Comparison of ENCODE assay signal across 24 cellular contexts in genomic region chr22:36796629-36797175, GRCh38. TPM values are rescaled to one million over a fixed set of nuclear protein-coding genes. Genes with fewer than 3 reads are reported as not detected.
"Had no signal": no experiment of that assay in that cellular context is flagged by ENCODE, and none has a peak within 500 bp of the region (broad histone marks: within the 10 kb centered on the region; RNA-seq: fewer than 3 reads in every experiment).

No MANE protein-coding gene starts in this region.

- H3K36me3 Mint-ChIP-seq: activated naive CD4-positive, alpha-beta T cell treated with anti-CD3 and anti-CD28 coated beads, Interleukin-2, amount 50 U/mL, for 24 hours; mesothelial cell of epicardium had no signal

- H3K4me3 ChIP-seq: lung, psoas muscle, right lobe of liver, smooth muscle cell, suprapubic skin, transverse colon, uterus had no signal

- H3K27me3 ChIP-seq: right lobe of liver, uterus had no signal

- DNase-seq: activated CD4-positive, alpha-beta memory T cell treated with anti-CD3 and anti-CD28 coated beads, Interleukin-2, amount 10 ng/mL, durations not matched to agents 7 days and 5 days; activated CD4-positive, alpha-beta T cell treated with anti-CD3 and anti-CD28 coated beads for 36 hours; activated effector memory CD4-positive, alpha-beta T cell treated with Interleukin-2 at 50 U/mL for 16 hours; activated T-cell treated with anti-CD3 and anti-CD28 coated beads, Interleukin-2, amount 50 U/mL, for 4 hours; effector CD8-positive, alpha-beta T cell; foreskin fibroblast; kidney; psoas muscle; right lobe of liver; stimulated activated CD4-positive, alpha-beta T cell treated with anti-CD3 and anti-CD28 coated beads, Interleukin-4, amount 100 ng/mL, for 1 hour; stimulated activated naive CD8-positive, alpha-beta T cell treated with anti-CD3 and anti-CD28 coated beads, Interleukin-15, amount 100 ng/mL, for 72 hours; transverse colon; uterus had no signal

- H3K27ac Mint-ChIP-seq: activated CD4-positive, alpha-beta memory T cell treated with anti-CD3 and anti-CD28 coated beads, Interleukin-2, amount 10 ng/mL, durations not matched to agents 7 days and 5 days; activated CD4-positive, alpha-beta T cell treated with anti-CD3 and anti-CD28 coated beads for 36 hours; activated naive CD4-positive, alpha-beta T cell treated with anti-CD3 and anti-CD28 coated beads, Interleukin-2, amount 50 U/mL, for 24 hours; mesothelial cell of epicardium; T-helper 2 cell treated with Interferon-gamma antibody and Interleukin-4, amounts not matched to agents 5 μg/mL and 100 μg/mL, for 36 hours had no signal

- H3K4me1 ChIP-seq: psoas muscle, right lobe of liver, transverse colon, uterus had no signal

- H3K4me1 Mint-ChIP-seq: activated CD4-positive, alpha-beta memory T cell treated with anti-CD3 and anti-CD28 coated beads, Interleukin-2, amount 10 ng/mL, durations not matched to agents 7 days and 5 days; activated CD4-positive, alpha-beta T cell treated with anti-CD3 and anti-CD28 coated beads for 36 hours; activated naive CD4-positive, alpha-beta T cell treated with anti-CD3 and anti-CD28 coated beads, Interleukin-2, amount 50 U/mL, for 24 hours; mesothelial cell of epicardium; stimulated activated naive CD8-positive, alpha-beta T cell treated with anti-CD3 and anti-CD28 coated beads, Interleukin-15, amount 100 ng/mL, for 72 hours had no signal

- H3K4me2 ChIP-seq: smooth muscle cell had no signal

- H3K27ac ChIP-seq: psoas muscle, right lobe of liver, suprapubic skin, transverse colon, uterus had no signal

- H3K9me3 ChIP-seq: psoas muscle, right lobe of liver, suprapubic skin, transverse colon, uterus had no signal

- H3K9me3 Mint-ChIP-seq: activated CD4-positive, alpha-beta memory T cell treated with anti-CD3 and anti-CD28 coated beads, Interleukin-2, amount 10 ng/mL, durations not matched to agents 7 days and 5 days; activated naive CD4-positive, alpha-beta T cell treated with anti-CD3 and anti-CD28 coated beads, Interleukin-2, amount 50 U/mL, for 24 hours; activated T-cell treated with anti-CD3 and anti-CD28 coated beads, Interleukin-2, amount 50 U/mL, for 4 hours; mesothelial cell of epicardium; stimulated activated naive CD8-positive, alpha-beta T cell treated with anti-CD3 and anti-CD28 coated beads, Interleukin-15, amount 100 ng/mL, for 72 hours; T-helper 2 cell treated with Interferon-gamma antibody and Interleukin-4, amounts not matched to agents 5 μg/mL and 100 μg/mL, for 36 hours had no signal

- H3K4me3 Mint-ChIP-seq: activated CD4-positive, alpha-beta memory T cell treated with anti-CD3 and anti-CD28 coated beads, Interleukin-2, amount 10 ng/mL, durations not matched to agents 7 days and 5 days; activated CD4-positive, alpha-beta T cell treated with anti-CD3 and anti-CD28 coated beads for 36 hours; activated naive CD4-positive, alpha-beta T cell treated with anti-CD3 and anti-CD28 coated beads, Interleukin-2, amount 50 U/mL, for 24 hours; activated T-cell treated with anti-CD3 and anti-CD28 coated beads, Interleukin-2, amount 50 U/mL, for 4 hours; mesothelial cell of epicardium; stimulated activated naive CD8-positive, alpha-beta T cell treated with anti-CD3 and anti-CD28 coated beads, Interleukin-15, amount 100 ng/mL, for 72 hours; T-helper 2 cell treated with Interferon-gamma antibody and Interleukin-4, amounts not matched to agents 5 μg/mL and 100 μg/mL, for 36 hours had no signal

- FAIRE-seq: bronchial epithelial cell, kidney, TTC549 had no signal

- ATAC-seq: activated CD4-positive, alpha-beta T cell treated with anti-CD3 and anti-CD28 coated beads for 36 hours; activated T-cell treated with anti-CD3 and anti-CD28 coated beads, Interleukin-2, amount 50 U/mL, for 4 hours; left lobe of liver; psoas muscle; right lobe of liver; stimulated activated naive CD8-positive, alpha-beta T cell treated with anti-CD3 and anti-CD28 coated beads, Interleukin-15, amount 100 ng/mL, for 72 hours had no signal

- H3K36me3 ChIP-seq: right lobe of liver, suprapubic skin, transverse colon, uterus had no signal

RNA-seq across cellular contexts. Expression of gene PVALB, which starts 20.1 kb away (rescaled TPM):
- total RNA-seq: activated CD4-positive, alpha-beta memory T cell treated with anti-CD3 and anti-CD28 coated beads, Interleukin-2, amount 10 ng/mL, durations not matched to agents 7 days and 5 days; activated CD4-positive, alpha-beta T cell treated with anti-CD3 and anti-CD28 coated beads for 36 hours; activated T-cell treated with anti-CD3 and anti-CD28 coated beads, Interleukin-2, amount 50 U/mL, for 4 hours; bronchial epithelial cell; mesothelial cell of epicardium; osteocyte; smooth muscle cell; suprapubic skin had no signal
- polyA plus RNA-seq: neural cell, smooth muscle cell had no signal
